Comparison of ENCODE assay signal across 24 cellular contexts in genomic region chr1:33497410-33497809, GRCh38. TPM values are rescaled to one million over a fixed set of nuclear protein-coding genes. Genes with fewer than 3 reads are reported as not detected.
DNase-seq lines count a peak whose midpoint lies in the region; FAIRE-seq and TF ChIP-seq lines count a peak whose summit lies in the region.
"Had no signal": no experiment of that assay in that cellular context is flagged by ENCODE, and none has a peak within 500 bp of the region (broad histone marks: within the 10 kb centered on the region; RNA-seq: fewer than 3 reads in every experiment).

No MANE protein-coding gene starts in this region.

- H2BK120ac ChIP-seq in trophoblast cell (ENCODE audit: insufficient read depth, low read length, poor library complexity): no peak overlapping the region

- H3K27ac ChIP-seq in HEK293 (ENCODE audit: extremely low read depth, low read depth, low read length) (no peak overlapping the region), trophoblast cell (ENCODE audit: low read depth, low read length) (no peak overlapping the region)
- H3K27ac ChIP-seq: BLaER1 had no signal

- 0 out of 2 replicates have a peak, but pooled peaks cover 3% of the 10 kb centered on the region for H3K9me3 ChIP-seq in HEK293 (ENCODE audit: control insufficient read depth, insufficient read depth, low read depth, low read length)
- H3K9me3 ChIP-seq in trophoblast cell (ENCODE audit: insufficient read depth, low read depth, low read length): peaks cover 26% of the 10 kb centered on the region
- H3K9me3 ChIP-seq: BE2C had no signal

- FAIRE-seq in bronchial epithelial cell (lab: Jason Lieb, UNC): peak; percentile 89
- FAIRE-seq: A204.1, GM12878, GM12892, GM18507 had no signal

- no CpG with 5 or more reads among the region's 1 CpG for WGBS in trophoblast cell (ENCODE audit: extremely low coverage, insufficient coverage, insufficient read length)

- no peaks in the 10 kb centered on the region for H3K79me2 ChIP-seq in trophoblast cell (ENCODE audit: control insufficient read depth, insufficient read depth, low read length, poor library complexity)

- H3K4ac ChIP-seq in trophoblast cell (ENCODE audit: low read depth, low read length): no peak overlapping the region

- H3K27me3 ChIP-seq in bronchial epithelial cell (ENCODE audit: control insufficient read depth, insufficient read depth, low read length): no peaks in the 10 kb centered on the region
- no peaks in the 10 kb centered on the region for H3K27me3 ChIP-seq in trophoblast cell (ENCODE audit: insufficient read depth, low read length)
- H3K27me3 ChIP-seq: BE2C, BLaER1 had no signal

- no peak overlapping the region for H2BK12ac ChIP-seq in trophoblast cell (ENCODE audit: low read length)

- H2AK5ac ChIP-seq in trophoblast cell (ENCODE audit: low read length): no peak overlapping the region

- no peak for TF ChIP-seq CTCF in HEK293 (tag by site-specific recombination; IDR thresholded peaks at IDR 0.05)
- no peak for TF ChIP-seq CTCF in bronchial epithelial cell (IDR thresholded peaks at IDR 0.05; ENCODE audit: insufficient read depth, low read length, severe bottlenecking)

- no peak overlapping the region for H4K12ac ChIP-seq in trophoblast cell (ENCODE audit: low read depth, low read length)

- H2AFZ ChIP-seq in trophoblast cell (ENCODE audit: insufficient read depth, low read length, poor library complexity): no peak overlapping the region

- H4K8ac ChIP-seq in trophoblast cell (ENCODE audit: low read depth, low read length): no peak overlapping the region

- DNase-seq in bronchial epithelial cell (ENCODE audit: low read depth): no peak
- no peak for DNase-seq in trophoblast cell
- DNase-seq in NCI-H2171 treated with DMSO at 0.1 percent for 48 hours (lab: John Stamatoyannopoulos, UW): no peak
- no peak for DNase-seq in NCI-H1092 (lab: John Stamatoyannopoulos, UW)
- DNase-seq: 8988T; BE2C; C1 segment of cervical spinal cord; CD4-positive, alpha-beta memory T cell; CD4-positive, CD25-positive, alpha-beta regulatory T cell; CD8-positive, alpha-beta memory T cell; COR-L47; DMS 273 treated with DMSO at 0.1 percent for 48 hours; DMS153; DMS53; DMS79; DND-41; EL; GDM1 had no signal

- H2BK5ac ChIP-seq in trophoblast cell (ENCODE audit: low read depth, low read length, poor library complexity): no peak overlapping the region

- no peak overlapping the region for H3K23ac ChIP-seq in trophoblast cell (ENCODE audit: low read length)

- H3K36me3 ChIP-seq in HEK293 (ENCODE audit: control insufficient read depth in 2 of 2, insufficient read depth in 1 of 2, low read length in 2 of 2): peaks cover 0 to 53% of the 10 kb centered on the region in 2 experiments; a peak in 1 of 3 replicates
- H3K36me3 ChIP-seq in bronchial epithelial cell (ENCODE audit: control insufficient read depth, insufficient read depth, low read length): peaks cover 4% of the 10 kb centered on the region
- peaks cover 14 to 27% of the 10 kb centered on the region in 2 experiments for H3K36me3 ChIP-seq in trophoblast cell (ENCODE audit: control insufficient read depth in 1 of 2, insufficient read depth in 2 of 2, low read length in 2 of 2)
- H3K36me3 ChIP-seq: BE2C had no signal

- POLR2A ChIA-PET in HEK293 (lab: Yijun Ruan, JAX): interaction anchor here (0.6 kb wide), 1 partner anchor 10 kb away, joined by 5 read pairs; no protein-coding TSS in a partner anchor

- H3K9ac ChIP-seq in trophoblast cell (ENCODE audit: low read length): no peak overlapping the region
- H3K9ac ChIP-seq: BLaER1 had no signal

- CTCF ChIA-PET in HEK293 (lab: Yijun Ruan, JAX): interaction anchor here (0.5 kb wide), 1 partner anchor 115 kb away, joined by 3 read pairs; no protein-coding TSS in a partner anchor

- no peak overlapping the region for H3K4me2 ChIP-seq in trophoblast cell (ENCODE audit: low read length)
- H3K4me2 ChIP-seq: BLaER1 had no signal

- no peak overlapping the region for H3K4me3 ChIP-seq in HEK293 (ENCODE audit: low read depth, low read length)
- no peak overlapping the region for H3K4me3 ChIP-seq in bronchial epithelial cell (ENCODE audit: low read depth, low read length)
- peak overlapping the region; percentile 39 for H3K4me3 ChIP-seq in trophoblast cell (ENCODE audit: low read depth, low read length)
- H3K4me3 ChIP-seq: BLaER1, GM12878 had no signal

- H3K79me1 ChIP-seq in trophoblast cell (ENCODE audit: low read length): no peaks in the 10 kb centered on the region

- H3K4me1 ChIP-seq in HEK293 (ENCODE audit: control insufficient read depth, insufficient read depth, low read length) (no peaks in the 10 kb centered on the region), trophoblast cell (ENCODE audit: control insufficient read depth in 1 of 2, insufficient read depth in 2 of 2, low read length in 2 of 2) (no peaks in the 10 kb centered on the region)
- H3K4me1 ChIP-seq: BE2C had no signal

- no peak overlapping the region for H3K18ac ChIP-seq in trophoblast cell (ENCODE audit: low read length)

- no peak overlapping the region for H4K91ac ChIP-seq in trophoblast cell (ENCODE audit: low read depth, low read length)

- H3K14ac ChIP-seq in trophoblast cell (ENCODE audit: low read length): no peak overlapping the region

TF ChIP-seq in HEK293, 187 proteins besides CTCF, POLR2A, EP300 and RAD21:
- TF ChIP-seq ZNF555 (tag by site-specific recombination; conservative IDR thresholded peaks at IDR 0.05) (no peak), ZNF530 (tag by site-specific recombination; IDR thresholded peaks at IDR 0.05; ENCODE audit: low read depth) (peak; percentile 83; the same call in 1 of the 2 replicates), ZNF521 (tag by site-specific recombination; IDR thresholded peaks at IDR 0.05) (no peak), ZNF133 (tag by site-specific recombination; IDR thresholded peaks at IDR 0.05) (no peak), ZBTB26 (tag by site-specific recombination; optimal IDR thresholded peaks at IDR 0.05) (no peak)

RNA-seq across cellular contexts. Expression of gene ZSCAN20, which starts 25.0 kb away (rescaled TPM):
- 5.0 and 8.2 TPM in 2 replicates for total RNA-seq in bronchial epithelial cell
- 1.9 and 2.0 TPM in 2 replicates for polyA plus RNA-seq in trophoblast cell (2013)
